In the genomic region with DNA sequence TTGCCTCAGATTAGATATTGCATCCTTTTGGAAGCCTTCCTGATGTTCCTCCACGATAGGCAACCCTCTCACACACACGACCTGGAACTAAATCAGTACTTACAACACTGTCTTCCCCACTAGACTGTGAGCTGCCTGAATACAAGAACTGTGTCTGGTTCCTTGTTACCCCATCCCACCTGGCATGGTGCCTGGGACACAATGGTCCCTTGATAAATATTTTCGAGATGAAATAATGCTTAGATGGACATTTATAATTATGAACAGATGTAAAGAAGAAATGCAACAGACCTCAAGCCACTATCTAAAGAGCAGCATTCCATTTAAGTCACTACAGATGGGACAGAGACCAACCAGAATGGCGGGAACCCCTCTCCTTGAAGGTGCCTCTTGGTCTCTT, we compare ENCODE assay signal across 29 cellular contexts. TPM values are rescaled to one million over a fixed set of nuclear protein-coding genes. Genes with fewer than 3 reads are reported as not detected.
DNase-seq lines count a peak whose midpoint lies in the region; ATAC-seq, FAIRE-seq and TF ChIP-seq lines count a peak whose summit lies in the region.
"Had no signal": no experiment of that assay in that cellular context is flagged by ENCODE, and none has a peak within 500 bp of the region (broad histone marks: within the 10 kb centered on the region; RNA-seq: fewer than 3 reads in every experiment).

No MANE protein-coding gene starts in this region.

- H3K79me2 ChIP-seq in SK-N-SH (ENCODE audit: insufficient read depth) = no peaks in the 10 kb centered on the region

- DNase-seq in AG20443 (ENCODE audit: low spot score) = peak; percentile 67
- DNase-seq in SK-N-SH = no peak
- DNase-seq in fibroblast of mammary gland (ENCODE audit: low read depth) = peak; percentile 98
- DNase-seq in non-pigmented ciliary epithelial cell (ENCODE audit: low read depth) = peak; percentile 46
- DNase-seq in foreskin melanocyte = no peak
- DNase-seq in activated T-helper 1 cell treated with anti-CD3 and anti-CD28 coated beads, Interleukin-12 subunit alpha, Interleukin-12 subunit beta, Interleukin-2, Interleukin-4 antibody, amounts not matched to agents 30 ng/mL and 10 ng/mL and 1 ng/mL, durations not matched to agents 14 hours and 24 hours and 36 hours (ENCODE audit: low spot score) = no peak
- DNase-seq in RCC 7860 (ENCODE audit: low spot score) = no peak
- DNase-seq: activated CD4-positive, CD25-positive, alpha-beta regulatory T cell; activated CD8-positive, alpha-beta T cell treated with anti-CD3 and anti-CD28 coated beads for 36 hours; activated naive CD4-positive, alpha-beta T cell treated with anti-CD3 and anti-CD28 coated beads, Interleukin-2, amount 50 U/mL, for 16 hours; activated T-cell treated with anti-CD3 and anti-CD28 coated beads, Interleukin-2, amount 50 U/mL, for 24 hours; BE2C; effector memory CD8-positive, alpha-beta T cell; Karpas-422; NCI-H1092 treated with DMSO at 0.1 percent for 48 hours; NCI-H69; nucleus accumbens; OCI-M1; stimulated activated CD4-positive, alpha-beta T cell treated with anti-CD3 and anti-CD28 coated beads, Interleukin-4, amount 100 ng/mL, for 4 hours; substantia nigra had no signal

- no peak overlapping the region for H3K4me3 ChIP-seq in SK-N-SH (ENCODE audit: low read depth in 2 of 2, low read length in 1 of 2)
- no peak overlapping the region for H3K4me3 ChIP-seq in fibroblast of mammary gland (ENCODE audit: control insufficient read depth, low read depth, low read length)
- H3K4me3 ChIP-seq: cardiac muscle cell, HAP-1 had no signal

- H2AFZ ChIP-seq in SK-N-SH (ENCODE audit: low read depth) = no peak overlapping the region

- intact Hi-C loops in activated T-helper 1 cell treated with anti-CD3 and anti-CD28 coated beads, Interleukin-12 subunit alpha, Interleukin-12 subunit beta, Interleukin-2, Interleukin-4 antibody, amounts not matched to agents 30 ng/mL and 10 ng/mL and 1 ng/mL, durations not matched to agents 14 hours and 24 hours and 36 hours (cut with micrococcal nuclease) = no loop called here

- H3K27me3 ChIP-seq in SK-N-SH (ENCODE audit: insufficient read depth) = no peaks in the 10 kb centered on the region
- H3K27me3 ChIP-seq: cardiac muscle cell had no signal

- no peak for FAIRE-seq in RCC 7860 (lab: Jason Lieb, UNC)
- FAIRE-seq: G401.6, GM12892 had no signal

- no peaks in the 10 kb centered on the region; a peak in 1 of 4 replicates for H3K4me1 ChIP-seq in SK-N-SH (ENCODE audit: control insufficient read depth in 1 of 2, insufficient read depth in 2 of 2, low read depth in 1 of 2, low read length in 1 of 2)
- H3K4me1 ChIP-seq: BE2C, HAP-1 had no signal

- peak in 1 of 2 experiments; percentile 63; a peak in 1 of 4 replicates for TF ChIP-seq EP300 in SK-N-SH (IDR thresholded peaks at IDR 0.05; ENCODE audit: borderline replicate concordance in 1 of 2, low read depth in 1 of 2, low read length in 1 of 2)

- no peak overlapping the region for H3K9ac ChIP-seq in SK-N-SH

- H3K36me3 Mint-ChIP-seq in activated T-helper 1 cell treated with anti-CD3 and anti-CD28 coated beads, Interleukin-12 subunit alpha, Interleukin-12 subunit beta, Interleukin-2, Interleukin-4 antibody, amounts not matched to agents 30 ng/mL and 10 ng/mL and 1 ng/mL, durations not matched to agents 14 hours and 24 hours and 36 hours (ENCODE audit: low read depth) = no peaks in the 10 kb centered on the region

- H3K9me3 Mint-ChIP-seq in activated T-helper 1 cell treated with anti-CD3 and anti-CD28 coated beads, Interleukin-12 subunit alpha, Interleukin-12 subunit beta, Interleukin-2, Interleukin-4 antibody, amounts not matched to agents 30 ng/mL and 10 ng/mL and 1 ng/mL, durations not matched to agents 14 hours and 24 hours and 36 hours = no peaks in the 10 kb centered on the region
- H3K9me3 Mint-ChIP-seq: activated CD8-positive, alpha-beta T cell treated with anti-CD3 and anti-CD28 coated beads for 36 hours; activated T-cell treated with anti-CD3 and anti-CD28 coated beads, Interleukin-2, amount 50 U/mL, for 24 hours; effector memory CD8-positive, alpha-beta T cell; T-helper 2 cell treated with Interferon-gamma antibody and Interleukin-4, amounts not matched to agents 5 μg/mL and 100 μg/mL, for 36 hours had no signal

- no peak for TF ChIP-seq CTCF in SK-N-SH (IDR thresholded peaks at IDR 0.05)
- TF ChIP-seq CTCF in fibroblast of mammary gland (conservative IDR thresholded peaks at IDR 0.05; ENCODE audit: control insufficient read depth, insufficient read depth, low read depth, low read length) = no peak

- peak overlapping the region in 1 of 2 experiments; percentile 69; a peak in 1 of 4 replicates for H3K27ac ChIP-seq in SK-N-SH (ENCODE audit: low read depth in 2 of 2, low read length in 1 of 2)
- H3K27ac ChIP-seq: cardiac muscle cell had no signal

- POLR2A ChIA-PET in SK-N-SH (lab: Yijun Ruan, JAX) = no interaction called here

- no peak for ATAC-seq in GM21717 (IDR thresholded peaks at IDR 0.05; ENCODE audit: unreplicated experiment)
- ATAC-seq: activated CD8-positive, alpha-beta T cell treated with anti-CD3 and anti-CD28 coated beads for 36 hours; effector memory CD8-positive, alpha-beta T cell; left lobe of liver; sciatic nerve had no signal

- peaks cover 9% of the 10 kb centered on the region for H3K27me3 Mint-ChIP-seq in activated T-helper 1 cell treated with anti-CD3 and anti-CD28 coated beads, Interleukin-12 subunit alpha, Interleukin-12 subunit beta, Interleukin-2, Interleukin-4 antibody, amounts not matched to agents 30 ng/mL and 10 ng/mL and 1 ng/mL, durations not matched to agents 14 hours and 24 hours and 36 hours (ENCODE audit: insufficient read depth)

- H3F3A ChIP-seq in SK-N-SH (replicated peaks; ENCODE audit: insufficient read depth) = peaks cover 9% of the 10 kb centered on the region

- H3K4me1 Mint-ChIP-seq in activated T-helper 1 cell treated with anti-CD3 and anti-CD28 coated beads, Interleukin-12 subunit alpha, Interleukin-12 subunit beta, Interleukin-2, Interleukin-4 antibody, amounts not matched to agents 30 ng/mL and 10 ng/mL and 1 ng/mL, durations not matched to agents 14 hours and 24 hours and 36 hours (ENCODE audit: low read depth) = no peaks in the 10 kb centered on the region

- H3K4me3 Mint-ChIP-seq in activated T-helper 1 cell treated with anti-CD3 and anti-CD28 coated beads, Interleukin-12 subunit alpha, Interleukin-12 subunit beta, Interleukin-2, Interleukin-4 antibody, amounts not matched to agents 30 ng/mL and 10 ng/mL and 1 ng/mL, durations not matched to agents 14 hours and 24 hours and 36 hours = no peak overlapping the region
- H3K4me3 Mint-ChIP-seq: activated CD8-positive, alpha-beta T cell treated with anti-CD3 and anti-CD28 coated beads for 36 hours; activated T-cell treated with anti-CD3 and anti-CD28 coated beads, Interleukin-2, amount 50 U/mL, for 24 hours; effector memory CD8-positive, alpha-beta T cell; T-helper 2 cell treated with Interferon-gamma antibody and Interleukin-4, amounts not matched to agents 5 μg/mL and 100 μg/mL, for 36 hours had no signal

- H3K9me2 ChIP-seq in SK-N-SH = no peaks in the 10 kb centered on the region

- WGBS in SK-N-SH (ENCODE audit: low lambda C conversion rate) = 22% methylated on average over 4 of the region's 4 CpGs

- CTCF ChIA-PET in SK-N-SH (lab: Yijun Ruan, JAX) = interaction anchor here (1.0 kb wide), 1 partner anchor 346 kb away, joined by 3 read pairs; no protein-coding TSS in a partner anchor

- H3K27ac Mint-ChIP-seq in activated T-helper 1 cell treated with anti-CD3 and anti-CD28 coated beads, Interleukin-12 subunit alpha, Interleukin-12 subunit beta, Interleukin-2, Interleukin-4 antibody, amounts not matched to agents 30 ng/mL and 10 ng/mL and 1 ng/mL, durations not matched to agents 14 hours and 24 hours and 36 hours = no peak overlapping the region
- H3K27ac Mint-ChIP-seq: activated CD8-positive, alpha-beta T cell treated with anti-CD3 and anti-CD28 coated beads for 36 hours; activated T-cell treated with anti-CD3 and anti-CD28 coated beads, Interleukin-2, amount 50 U/mL, for 24 hours; effector memory CD8-positive, alpha-beta T cell; T-helper 2 cell treated with Interferon-gamma antibody and Interleukin-4, amounts not matched to agents 5 μg/mL and 100 μg/mL, for 36 hours had no signal

- no peak for TF ChIP-seq RAD21 in SK-N-SH (IDR thresholded peaks at IDR 0.05; ENCODE audit: low read length)

- H3K4me2 ChIP-seq in SK-N-SH = 0 out of 2 replicates have a peak overlapping the region, but pooled peaks have one; percentile 38

- H3K36me3 ChIP-seq in SK-N-SH (replicated peaks in 1 of 2; ENCODE audit: control insufficient read depth in 1 of 2, insufficient read depth in 2 of 2, low read length in 1 of 2) = no peaks in the 10 kb centered on the region
- H3K36me3 ChIP-seq: BE2C, cardiac muscle cell, HAP-1 had no signal

- no peaks in the 10 kb centered on the region for H3K9me3 ChIP-seq in SK-N-SH
- H3K9me3 ChIP-seq: BE2C, HAP-1 had no signal

- no peaks in the 10 kb centered on the region for H4K20me1 ChIP-seq in SK-N-SH (ENCODE audit: insufficient read depth)

TF ChIP-seq in SK-N-SH, 30 proteins besides CTCF, POLR2A, EP300 and RAD21 (continues in another document):
- TF ChIP-seq RFX5 (IDR thresholded peaks at IDR 0.05; ENCODE audit: low read length) (no peak), SMC3 (IDR thresholded peaks at IDR 0.05; ENCODE audit: low read depth, low read length) (no peak), NRF1 (IDR thresholded peaks at IDR 0.05; ENCODE audit: low read depth, low read length) (no peak), JUND (IDR thresholded peaks at IDR 0.05) (0 out of 2 replicates have a peak, but pooled peaks have one; percentile 21), TCF12 (IDR thresholded peaks at IDR 0.05) (peak; percentile 91), POLR2AphosphoS5 (IDR thresholded peaks at IDR 0.05; ENCODE audit: low read depth, low read length) (no peak), SIN3A (IDR thresholded peaks at IDR 0.05; ENCODE audit: borderline replicate concordance, low read depth, low read length) (no peak), FOXJ3 (CRISPR knock-in tag; IDR thresholded peaks at IDR 0.05) (no peak), RCOR1 (IDR thresholded peaks at IDR 0.05; ENCODE audit: low read length) (no peak), EZH2phosphoT487 (IDR thresholded peaks at IDR 0.05; ENCODE audit: borderline replicate concordance, low read depth) (no peak), GATA2 (CRISPR knock-in tag; IDR thresholded peaks at IDR 0.05) (no peak)

RNA-seq across cellular contexts. Expression of a gene that starts 33.4 kb away (rescaled TPM):
- polyA plus RNA-seq in SK-N-SH (2012; rRNA removed) = not detected in 2 replicates
- polyA plus RNA-seq in SK-N-SH (2012; cell fraction: cytosol; rRNA removed) = not detected in 2 replicates
- not detected in 2 replicates for polyA plus RNA-seq in SK-N-SH (2012; cell fraction: nucleus; rRNA removed)
- total RNA-seq in activated T-helper 1 cell treated with anti-CD3 and anti-CD28 coated beads, Interleukin-12 subunit alpha, Interleukin-12 subunit beta, Interleukin-2, Interleukin-4 antibody, amounts not matched to agents 30 ng/mL and 10 ng/mL and 1 ng/mL, durations not matched to agents 14 hours and 24 hours and 36 hours = not detected in 2 replicates
- total RNA-seq: activated CD8-positive, alpha-beta T cell treated with anti-CD3 and anti-CD28 coated beads for 36 hours; cardiac muscle cell; HT1080; left lobe of liver; sciatic nerve had no signal
- polyA plus RNA-seq: cardiac muscle cell had no signal

Comparison
In these comparisons a context has a peak if more than half of its experiments do, and no peak if none do; other contexts are left out.
1. DNase-seq: peak in AG20443 (single experiment), fibroblast of mammary gland (single experiment) and non-pigmented ciliary epithelial cell (single experiment); none in SK-N-SH (single experiment), foreskin melanocyte (single experiment), activated T-helper 1 cell treated with anti-CD3 and anti-CD28 coated beads, Interleukin-12 subunit alpha, Interleukin-12 subunit beta, Interleukin-2, Interleukin-4 antibody, amounts not matched to agents 30 ng/mL and 10 ng/mL and 1 ng/mL, durations not matched to agents 14 hours and 24 hours and 36 hours (single experiment) and RCC 7860 (single experiment).